ENCODE assay signal across 20 cellular contexts in the genomic region with DNA sequence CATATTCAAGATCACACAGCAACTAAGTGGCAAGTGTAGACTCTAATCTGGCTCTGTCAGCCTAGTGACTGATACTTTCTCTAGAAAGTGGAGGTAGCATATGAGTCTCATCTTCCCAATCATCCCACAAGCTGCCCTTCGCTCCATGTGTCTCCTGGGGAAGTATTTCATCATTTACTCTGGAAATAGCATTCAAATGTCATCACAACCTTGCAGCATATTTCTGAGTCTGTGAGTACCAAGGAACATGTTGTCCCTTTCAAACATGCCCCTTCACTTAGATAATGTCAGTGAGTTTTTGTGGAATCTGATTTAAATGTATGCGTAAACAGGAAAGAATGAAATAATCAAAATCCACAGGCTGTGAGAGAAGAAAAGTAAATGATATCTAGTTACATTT.
DNase-seq lines count a peak whose midpoint lies in the region; ATAC-seq and TF ChIP-seq lines count a peak whose summit lies in the region.
"Had no signal": no experiment of that assay in that cellular context is flagged by ENCODE, and none has a peak within 500 bp of the region (broad histone marks: within the 10 kb centered on the region; RNA-seq: fewer than 3 reads in every experiment).

No MANE protein-coding gene starts in this region.

- intact Hi-C loops in psoas muscle (cut with DNase I), result no loop called here

- 84 to 99% (median 92%) methylated on average over 2 of the region's 2 CpGs for WGBS in psoas muscle, 3 donors

- TF ChIP-seq CTCF in astrocyte of the spinal cord (IDR thresholded peaks at IDR 0.05; ENCODE audit: low read depth, low read length), result no peak
- no peak for TF ChIP-seq CTCF in fibroblast of the aortic adventitia (IDR thresholded peaks at IDR 0.05; ENCODE audit: insufficient read depth, low read length)
- no peak for TF ChIP-seq CTCF in psoas muscle (IDR thresholded peaks at IDR 0.05)

- no peak overlapping the region for H3K27ac ChIP-seq in psoas muscle
- H3K27ac ChIP-seq: epithelial cell of prostate, PC-9, SJCRH30, WERI-Rb-1 had no signal

- no peaks in the 10 kb centered on the region for H3K27me3 ChIP-seq in psoas muscle (ENCODE audit: insufficient read depth in 3 of 3, low read length in 2 of 3)
- H3K27me3 ChIP-seq: SJCRH30, stomach had no signal

- in situ Hi-C loops in astrocyte of the spinal cord (cut with HindIII; ENCODE audit: low sequenced_read_pairs), result no loop called here

- no peaks in the 10 kb centered on the region for H3K36me3 ChIP-seq in psoas muscle (ENCODE audit: insufficient read depth in 1 of 2, low read depth in 1 of 2)
- H3K36me3 ChIP-seq: SJCRH30, stomach, WERI-Rb-1 had no signal

- H3K4me1 ChIP-seq in psoas muscle, result no peaks in the 10 kb centered on the region
- H3K4me1 ChIP-seq: SJCRH30 had no signal

- peak in 3 of 4 donors; percentile 43 to 80 (median 65) for ATAC-seq in psoas muscle
- ATAC-seq: left lobe of liver, mucosa of descending colon had no signal

- H3K4me3 ChIP-seq in astrocyte of the spinal cord (ENCODE audit: low read depth, low read length), result no peak overlapping the region
- H3K4me3 ChIP-seq in fibroblast of the aortic adventitia (ENCODE audit: low read depth, low read length), result no peak overlapping the region
- no peak overlapping the region for H3K4me3 ChIP-seq in psoas muscle
- H3K4me3 ChIP-seq: mucosa of descending colon, PC-9, SJCRH30, stomach had no signal

- peak; percentile 48 for DNase-seq in EH (ENCODE audit: low read depth)
- peak; percentile 68 for DNase-seq in astrocyte of the spinal cord (ENCODE audit: low read depth, low spot score)
- peak; percentile 4 for DNase-seq in fibroblast of the aortic adventitia (ENCODE audit: low read depth)
- DNase-seq in psoas muscle, result no peak
- DNase-seq in NOMO-1 treated with DMSO at 0.1 percent for 48 hours (lab: John Stamatoyannopoulos, UW; ENCODE audit: unreplicated experiment), result no peak
- DNase-seq in NCI-H2227 treated with DMSO at 0.1 percent for 48 hours (lab: John Stamatoyannopoulos, UW), result no peak
- DNase-seq in MV-4-11 (lab: John Stamatoyannopoulos, UW), result no peak
- DNase-seq in NCI-H1092 (lab: John Stamatoyannopoulos, UW), result no peak
- DNase-seq: activated CD4-positive, alpha-beta T cell treated with anti-CD3 and anti-CD28 coated beads, Interleukin-2, amount 50 U/mL, for 1 hour; activated CD8-positive, alpha-beta memory T cell treated with anti-CD3 and anti-CD28 coated beads, Interleukin-2, amount 50 U/mL, for 4 hours; activated naive CD8-positive, alpha-beta T cell treated with anti-CD3 and anti-CD28 coated beads for 36 hours; head of caudate nucleus; mucosa of descending colon; NCI-H1694 treated with DMSO at 0.1 percent for 48 hours; PC-9; SJCRH30; stomach; WERI-Rb-1 had no signal

- H3K9me3 ChIP-seq in psoas muscle, result no peaks in the 10 kb centered on the region
- H3K9me3 ChIP-seq: mucosa of descending colon, SJCRH30, stomach had no signal

Comparison
In these comparisons a context has a peak if more than half of its experiments do, and no peak if none do; other contexts are left out.
1. DNase-seq: peak in EH (single experiment), astrocyte of the spinal cord (single experiment) and fibroblast of the aortic adventitia (single experiment); none in psoas muscle (0 of 2), NOMO-1 treated with DMSO at 0.1 percent for 48 hours (single experiment), NCI-H2227 treated with DMSO at 0.1 percent for 48 hours (single experiment), MV-4-11 (single experiment) and NCI-H1092 (single experiment).